Comparison of ENCODE assay signal across 39 cellular contexts in genomic region chr6:14992382-14992781, GRCh38.
"Had no signal": no experiment of that assay in that cellular context is flagged by ENCODE, and none has a peak within 500 bp of the region (broad histone marks: within the 10 kb centered on the region; RNA-seq: fewer than 3 reads in every experiment).

No MANE protein-coding gene starts in this region.

- DNase-seq: activated effector memory CD4-positive, alpha-beta T cell treated with anti-CD3 and anti-CD28 coated beads, Interleukin-2, amount 50 U/mL, for 16 hours; activated effector memory CD4-positive, alpha-beta T cell treated with Interleukin-2 at 50 U/mL for 16 hours; activated gamma-delta T cell; activated gamma-delta T cell treated with Interleukin-2 at 50 U/mL for 16 hours; activated naive CD4-positive, alpha-beta T cell; activated naive CD4-positive, alpha-beta T cell treated with anti-CD3 and anti-CD28 coated beads for 36 hours; activated naive CD4-positive, alpha-beta T cell treated with anti-CD3 and anti-CD28 coated beads, Interleukin-2, amount 10 ng/mL, durations not matched to agents 7 days and 5 days; activated naive CD4-positive, alpha-beta T cell treated with anti-CD3 and anti-CD28 coated beads, Interleukin-2, amount 50 U/mL, for 16 hours; activated naive CD4-positive, alpha-beta T cell treated with Interleukin-2 at 50 U/mL for 16 hours; activated naive CD8-positive, alpha-beta T cell treated with anti-CD3 and anti-CD28 coated beads, Interleukin-2, amount 10 ng/mL, durations not matched to agents 7 days and 5 days; activated T-cell treated with anti-CD3 and anti-CD28 coated beads, Interleukin-2, amount 50 U/mL, for 1 hour; activated T-cell treated with anti-CD3 and anti-CD28 coated beads, Interleukin-2, amount 50 U/mL, for 24 hours; activated T-cell treated with anti-CD3 and anti-CD28 coated beads, Interleukin-2, amount 50 U/mL, for 4 hours; activated T-cell treated with anti-CD3 and anti-CD28 coated beads, Interleukin-2, amount 50 U/mL, for 48 hours; activated T-cell treated with anti-CD3 and anti-CD28 coated beads, Interleukin-2, amount 50 U/mL, for 72 hours; adrenal gland; amniotic stem cell; amygdala; anterior cingulate cortex; aorta; body of pancreas; brain microvascular endothelial cell; caudate nucleus; central memory CD4-positive, alpha-beta T cell; cerebellar nuclear complex had no signal

- H3K4me1 Mint-ChIP-seq: activated naive CD4-positive, alpha-beta T cell treated with anti-CD3 and anti-CD28 coated beads, Interleukin-2, amount 10 ng/mL, durations not matched to agents 7 days and 5 days; activated naive CD4-positive, alpha-beta T cell treated with anti-CD3 and anti-CD28 coated beads, Interleukin-2, amount 50 U/mL, for 24 hours; activated naive CD8-positive, alpha-beta T cell treated with anti-CD3 and anti-CD28 coated beads, Interleukin-2, amount 10 ng/mL, durations not matched to agents 7 days and 5 days; activated T-helper 17 cell treated with anti-CD3 and anti-CD28 coated beads, Interleukin-2, amount 50 U/mL, for 72 hours; brain; central memory CD8-positive, alpha-beta T cell had no signal

- H3K4me3 ChIP-seq: adrenal gland, ascending aorta, body of pancreas, breast epithelium, cardiac muscle cell had no signal

- H3K27ac Mint-ChIP-seq: activated naive CD4-positive, alpha-beta T cell treated with anti-CD3 and anti-CD28 coated beads for 36 hours; activated naive CD4-positive, alpha-beta T cell treated with anti-CD3 and anti-CD28 coated beads, Interleukin-2, amount 10 ng/mL, durations not matched to agents 7 days and 5 days; activated naive CD4-positive, alpha-beta T cell treated with anti-CD3 and anti-CD28 coated beads, Interleukin-2, amount 50 U/mL, for 24 hours; activated naive CD4-positive, alpha-beta T cell treated with anti-CD3 and anti-CD28 coated beads, Interleukin-2, amount 50 U/mL, for 72 hours; activated naive CD8-positive, alpha-beta T cell; activated naive CD8-positive, alpha-beta T cell treated with anti-CD3 and anti-CD28 coated beads, Interleukin-2, amount 10 ng/mL, durations not matched to agents 7 days and 5 days; activated T-cell treated with anti-CD3 and anti-CD28 coated beads, Interleukin-2, amount 50 U/mL, for 24 hours; activated T-cell treated with anti-CD3 and anti-CD28 coated beads, Interleukin-2, amount 50 U/mL, for 72 hours; activated T-helper 1 cell treated with anti-CD3 and anti-CD28 coated beads, Interleukin-12 subunit alpha, Interleukin-12 subunit beta, Interleukin-2, Interleukin-4 antibody, amounts not matched to agents 30 ng/mL and 10 ng/mL and 1 ng/mL, durations not matched to agents 14 hours and 24 hours and 36 hours; activated T-helper 17 cell treated with anti-CD3 and anti-CD28 coated beads, Interleukin-2, amount 50 U/mL, for 72 hours; activated T-helper 2 cell treated with anti-CD3 and anti-CD28 coated beads, Interferon-gamma antibody, Interleukin-2, Interleukin-4, amounts not matched to agents 10 μg/mL and 5 μg/mL and 100 μg/mL, durations not matched to agents 14 hours and 24 hours and 36 hours; brain had no signal

- H3K9me3 Mint-ChIP-seq: activated naive CD4-positive, alpha-beta T cell treated with anti-CD3 and anti-CD28 coated beads for 36 hours; activated naive CD4-positive, alpha-beta T cell treated with anti-CD3 and anti-CD28 coated beads, Interleukin-2, amount 10 ng/mL, durations not matched to agents 7 days and 5 days; activated naive CD4-positive, alpha-beta T cell treated with anti-CD3 and anti-CD28 coated beads, Interleukin-2, amount 50 U/mL, for 24 hours; activated naive CD4-positive, alpha-beta T cell treated with anti-CD3 and anti-CD28 coated beads, Interleukin-2, amount 50 U/mL, for 72 hours; activated naive CD8-positive, alpha-beta T cell treated with anti-CD3 and anti-CD28 coated beads, Interleukin-2, amount 10 ng/mL, durations not matched to agents 7 days and 5 days; activated T-cell treated with anti-CD3 and anti-CD28 coated beads, Interleukin-2, amount 50 U/mL, for 24 hours; activated T-cell treated with anti-CD3 and anti-CD28 coated beads, Interleukin-2, amount 50 U/mL, for 4 hours; activated T-cell treated with anti-CD3 and anti-CD28 coated beads, Interleukin-2, amount 50 U/mL, for 72 hours; activated T-helper 1 cell treated with anti-CD3 and anti-CD28 coated beads, Interleukin-12 subunit alpha, Interleukin-12 subunit beta, Interleukin-2, Interleukin-4 antibody, amounts not matched to agents 30 ng/mL and 10 ng/mL and 1 ng/mL, durations not matched to agents 14 hours and 24 hours and 36 hours; activated T-helper 17 cell treated with anti-CD3 and anti-CD28 coated beads, Interleukin-2, amount 50 U/mL, for 72 hours; activated T-helper 2 cell treated with anti-CD3 and anti-CD28 coated beads, Interferon-gamma antibody, Interleukin-2, Interleukin-4, amounts not matched to agents 10 μg/mL and 5 μg/mL and 100 μg/mL, durations not matched to agents 14 hours and 24 hours and 36 hours; central memory CD8-positive, alpha-beta T cell had no signal

- H3K36me3 ChIP-seq: adrenal gland, ascending aorta, brain microvascular endothelial cell, breast epithelium, cardiac muscle cell had no signal

- H3K4me3 Mint-ChIP-seq: activated naive CD4-positive, alpha-beta T cell treated with anti-CD3 and anti-CD28 coated beads for 36 hours; activated naive CD4-positive, alpha-beta T cell treated with anti-CD3 and anti-CD28 coated beads, Interleukin-2, amount 10 ng/mL, durations not matched to agents 7 days and 5 days; activated naive CD4-positive, alpha-beta T cell treated with anti-CD3 and anti-CD28 coated beads, Interleukin-2, amount 50 U/mL, for 24 hours; activated naive CD8-positive, alpha-beta T cell; activated naive CD8-positive, alpha-beta T cell treated with anti-CD3 and anti-CD28 coated beads, Interleukin-2, amount 10 ng/mL, durations not matched to agents 7 days and 5 days; activated T-cell treated with anti-CD3 and anti-CD28 coated beads, Interleukin-2, amount 50 U/mL, for 24 hours; activated T-cell treated with anti-CD3 and anti-CD28 coated beads, Interleukin-2, amount 50 U/mL, for 4 hours; activated T-cell treated with anti-CD3 and anti-CD28 coated beads, Interleukin-2, amount 50 U/mL, for 72 hours; activated T-helper 1 cell treated with anti-CD3 and anti-CD28 coated beads, Interleukin-12 subunit alpha, Interleukin-12 subunit beta, Interleukin-2, Interleukin-4 antibody, amounts not matched to agents 30 ng/mL and 10 ng/mL and 1 ng/mL, durations not matched to agents 14 hours and 24 hours and 36 hours; activated T-helper 17 cell treated with anti-CD3 and anti-CD28 coated beads, Interleukin-2, amount 50 U/mL, for 72 hours; brain; central memory CD8-positive, alpha-beta T cell had no signal

- H3K27me3 ChIP-seq: adrenal gland, ascending aorta, body of pancreas, brain microvascular endothelial cell, breast epithelium, cardiac muscle cell had no signal

- H3K36me3 Mint-ChIP-seq: activated naive CD4-positive, alpha-beta T cell treated with anti-CD3 and anti-CD28 coated beads, Interleukin-2, amount 10 ng/mL, durations not matched to agents 7 days and 5 days; activated naive CD4-positive, alpha-beta T cell treated with anti-CD3 and anti-CD28 coated beads, Interleukin-2, amount 50 U/mL, for 24 hours; activated naive CD4-positive, alpha-beta T cell treated with anti-CD3 and anti-CD28 coated beads, Interleukin-2, amount 50 U/mL, for 72 hours; activated naive CD8-positive, alpha-beta T cell; activated naive CD8-positive, alpha-beta T cell treated with anti-CD3 and anti-CD28 coated beads, Interleukin-2, amount 10 ng/mL, durations not matched to agents 7 days and 5 days; brain had no signal

- H3K4me1 ChIP-seq: adrenal gland, ascending aorta, body of pancreas, breast epithelium had no signal

- H3K9me3 ChIP-seq: adrenal gland, ascending aorta, body of pancreas, breast epithelium had no signal

- FAIRE-seq: astrocyte, bronchial epithelial cell, colon had no signal

- ATAC-seq: activated naive CD4-positive, alpha-beta T cell treated with anti-CD3 and anti-CD28 coated beads, Interleukin-2, amount 50 U/mL, for 72 hours; activated T-cell treated with anti-CD3 and anti-CD28 coated beads, Interleukin-2, amount 50 U/mL, for 4 hours; activated T-cell treated with anti-CD3 and anti-CD28 coated beads, Interleukin-2, amount 50 U/mL, for 72 hours; activated T-helper 17 cell treated with anti-CD3 and anti-CD28 coated beads, Interleukin-2, amount 50 U/mL, for 72 hours; body of pancreas had no signal

- H3K27me3 Mint-ChIP-seq: activated naive CD4-positive, alpha-beta T cell treated with anti-CD3 and anti-CD28 coated beads, Interleukin-2, amount 10 ng/mL, durations not matched to agents 7 days and 5 days; activated naive CD4-positive, alpha-beta T cell treated with anti-CD3 and anti-CD28 coated beads, Interleukin-2, amount 50 U/mL, for 24 hours; activated naive CD8-positive, alpha-beta T cell; activated naive CD8-positive, alpha-beta T cell treated with anti-CD3 and anti-CD28 coated beads, Interleukin-2, amount 10 ng/mL, durations not matched to agents 7 days and 5 days; activated T-cell treated with anti-CD3 and anti-CD28 coated beads, Interleukin-2, amount 50 U/mL, for 24 hours; activated T-helper 17 cell treated with anti-CD3 and anti-CD28 coated beads, Interleukin-2, amount 50 U/mL, for 72 hours; central memory CD8-positive, alpha-beta T cell had no signal

- H3K27ac ChIP-seq: adrenal gland, ascending aorta, body of pancreas, brain microvascular endothelial cell, breast epithelium, cardiac muscle cell had no signal
